21 cellular contexts compared by ENCODE assay signal in genomic region chr1:15945011-15945831, GRCh38. TPM values are rescaled to one million over a fixed set of nuclear protein-coding genes. Genes with fewer than 3 reads are reported as not detected.
"Had no signal": no experiment of that assay in that cellular context is flagged by ENCODE, and none has a peak within 500 bp of the region (broad histone marks: within the 10 kb centered on the region; RNA-seq: fewer than 3 reads in every experiment).

No MANE protein-coding gene starts in this region.

- H3K27ac Mint-ChIP-seq: dendritic cell treated with granulocyte-macrophage colony-stimulating factor and Interleukin-4, amounts not matched to agents 40 ng/mL and 50 ng/mL, for 4 days; mesothelial cell of epicardium; nephron progenitor cell had no signal

- H3K4me3 ChIP-seq: ascending aorta, breast epithelium, lower lobe of right lung, thyroid gland had no signal

- H3K27me3 Mint-ChIP-seq: dendritic cell treated with granulocyte-macrophage colony-stimulating factor and Interleukin-4, amounts not matched to agents 40 ng/mL and 50 ng/mL, for 4 days had no signal

- H3K27ac ChIP-seq: breast epithelium, epithelial cell of prostate, lower lobe of right lung, thyroid gland had no signal

- H3K9me3 Mint-ChIP-seq: activated naive CD4-positive, alpha-beta T cell treated with anti-CD3 and anti-CD28 coated beads, Interleukin-2, amount 50 U/mL, for 72 hours; activated T-helper 2 cell treated with anti-CD3 and anti-CD28 coated beads, Interferon-gamma antibody, Interleukin-2, Interleukin-4, amounts not matched to agents 10 μg/mL and 5 μg/mL and 100 μg/mL, durations not matched to agents 14 hours and 24 hours and 36 hours; dendritic cell treated with granulocyte-macrophage colony-stimulating factor and Interleukin-4, amounts not matched to agents 40 ng/mL and 50 ng/mL, for 4 days; mesothelial cell of epicardium; nephron progenitor cell had no signal

- H3K27me3 ChIP-seq: ascending aorta, breast epithelium, thyroid gland had no signal

- H3K4me3 Mint-ChIP-seq: dendritic cell treated with granulocyte-macrophage colony-stimulating factor and Interleukin-4, amounts not matched to agents 40 ng/mL and 50 ng/mL, for 4 days; immature natural killer cell; mesothelial cell of epicardium; nephron progenitor cell had no signal

- H3K9me3 ChIP-seq: ascending aorta, breast epithelium, lower lobe of right lung, thyroid gland had no signal

- DNase-seq: activated CD4-positive, alpha-beta T cell treated with anti-CD3 and anti-CD28 coated beads for 1 hour; activated CD4-positive, alpha-beta T cell treated with anti-CD3 and anti-CD28 coated beads, Interleukin-2, amount 50 U/mL, for 48 hours; effector memory CD4-positive, alpha-beta T cell; foreskin melanocyte; immature natural killer cell; lower lobe of right lung; nephron progenitor cell; thyroid gland had no signal

- ATAC-seq: activated naive CD4-positive, alpha-beta T cell treated with anti-CD3 and anti-CD28 coated beads, Interleukin-2, amount 50 U/mL, for 72 hours; lower lobe of right lung; sciatic nerve; SK-N-SH treated with all-trans-retinoic acid at 6 μM for 48 hours had no signal

RNA-seq across cellular contexts. Expression of gene SRARP, which starts 58.8 kb away (rescaled TPM):
- total RNA-seq: activated naive CD4-positive, alpha-beta T cell treated with anti-CD3 and anti-CD28 coated beads, Interleukin-2, amount 50 U/mL, for 72 hours; activated T-helper 2 cell treated with anti-CD3 and anti-CD28 coated beads, Interferon-gamma antibody, Interleukin-2, Interleukin-4, amounts not matched to agents 10 μg/mL and 5 μg/mL and 100 μg/mL, durations not matched to agents 14 hours and 24 hours and 36 hours; ascending aorta; fibroblast of lung; mesothelial cell of epicardium; osteocyte; pulmonary artery endothelial cell; T-helper 1 cell treated with Interleukin-12 subunit alpha and Interleukin-12 subunit beta and Interleukin-4 antibody, amounts not matched to agents 30 ng/mL and 1 ng/mL, for 36 hours had no signal
- polyA plus RNA-seq: fibroblast of lung, immature natural killer cell had no signal
